17 cellular contexts compared by ENCODE assay signal in genomic region chr12:115697341-115697740, GRCh38.
A peak's percentile ranks its signal among the peaks of the same experiment; 100 is the strongest.
DNase-seq lines count a peak whose midpoint lies in the region; ATAC-seq and TF ChIP-seq lines count a peak whose summit lies in the region.
"Had no signal": no experiment of that assay in that cellular context is flagged by ENCODE, and none has a peak within 500 bp of the region (broad histone marks: within the 10 kb centered on the region; RNA-seq: fewer than 3 reads in every experiment).

No MANE protein-coding gene starts in this region.

- H3K27me3 Mint-ChIP-seq in activated T-cell treated with anti-CD3 and anti-CD28 coated beads, Interleukin-2, amount 50 U/mL, for 4 hours (ENCODE audit: low read depth): no peaks in the 10 kb centered on the region

- intact Hi-C loops in left lung (cut with DNase I): no loop called here

- H3K4me3 ChIP-seq in left lung: no peak overlapping the region
- no peak overlapping the region for H3K4me3 ChIP-seq in brain microvascular endothelial cell (ENCODE audit: low read depth, low read length)
- H3K4me3 ChIP-seq: transverse colon had no signal

- H3K36me3 ChIP-seq in left lung (no peaks in the 10 kb centered on the region), brain microvascular endothelial cell (replicated peaks) (no peaks in the 10 kb centered on the region)
- H3K36me3 ChIP-seq: transverse colon had no signal

- no peaks in the 10 kb centered on the region for H3K9me3 ChIP-seq in left lung
- H3K9me3 ChIP-seq: transverse colon had no signal

- in situ Hi-C loops in brain microvascular endothelial cell (cut with HindIII; ENCODE audit: low pct_ligation_motif_present, low sequenced_read_pairs): no loop called here

- H3K4me1 Mint-ChIP-seq in activated T-cell treated with anti-CD3 and anti-CD28 coated beads, Interleukin-2, amount 50 U/mL, for 4 hours (ENCODE audit: low read depth): no peaks in the 10 kb centered on the region
- H3K4me1 Mint-ChIP-seq: activated T-helper 17 cell treated with anti-CD3 and anti-CD28 coated beads, Interleukin-2, amount 50 U/mL, for 72 hours had no signal

- H3K36me3 Mint-ChIP-seq in activated T-cell treated with anti-CD3 and anti-CD28 coated beads, Interleukin-2, amount 50 U/mL, for 4 hours (ENCODE audit: insufficient read depth): peaks cover 2% of the 10 kb centered on the region

- ATAC-seq in left lung (peak; percentile 82), GM21526 (IDR thresholded peaks at IDR 0.05; ENCODE audit: low FRiP score, unreplicated experiment) (no peak)
- ATAC-seq in activated T-cell treated with anti-CD3 and anti-CD28 coated beads, Interleukin-2, amount 50 U/mL, for 4 hours: no peak
- ATAC-seq: activated T-helper 17 cell treated with anti-CD3 and anti-CD28 coated beads, Interleukin-2, amount 50 U/mL, for 72 hours had no signal

- peaks cover 7% of the 10 kb centered on the region for H3K9me3 Mint-ChIP-seq in activated T-cell treated with anti-CD3 and anti-CD28 coated beads, Interleukin-2, amount 50 U/mL, for 4 hours

- no peak for TF ChIP-seq CTCF in left lung (IDR thresholded peaks at IDR 0.05)
- no peak for TF ChIP-seq CTCF in brain microvascular endothelial cell (IDR thresholded peaks at IDR 0.05; ENCODE audit: low read depth, low read length, missing control alignments)

- DNase-seq in DMS153 treated with DMSO at 0.1 percent for 48 hours (lab: John Stamatoyannopoulos, UW; ENCODE audit: unreplicated experiment) (peak; percentile 86), NCI-H187 (lab: John Stamatoyannopoulos, UW) (peak; percentile 95 to 96), NCI-H748 (lab: John Stamatoyannopoulos, UW; ENCODE audit: unreplicated experiment) (peak; percentile 95), left lung (no peak), NCI-H226 (no peak), brain microvascular endothelial cell (no peak)
- no peak for DNase-seq in activated T-cell treated with anti-CD3 and anti-CD28 coated beads, Interleukin-2, amount 50 U/mL, for 4 hours
- DNase-seq: dermis blood vessel endothelial cell; foreskin melanocyte; midbrain; NCI-H1930; stimulated activated naive CD4-positive, alpha-beta T cell; T1000; transverse colon had no signal

- H3K27me3 ChIP-seq in left lung (no peaks in the 10 kb centered on the region), brain microvascular endothelial cell (replicated peaks) (no peaks in the 10 kb centered on the region)

- H3K4me1 ChIP-seq in left lung: no peaks in the 10 kb centered on the region
- H3K4me1 ChIP-seq: transverse colon had no signal

- H3K27ac ChIP-seq in left lung (no peak overlapping the region), brain microvascular endothelial cell (no peak overlapping the region)
- H3K27ac ChIP-seq: C4-2B, transverse colon had no signal

- H3K4me3 Mint-ChIP-seq in activated T-cell treated with anti-CD3 and anti-CD28 coated beads, Interleukin-2, amount 50 U/mL, for 4 hours: no peak overlapping the region
- H3K4me3 Mint-ChIP-seq: activated T-helper 17 cell treated with anti-CD3 and anti-CD28 coated beads, Interleukin-2, amount 50 U/mL, for 72 hours had no signal

Comparison
In these comparisons a context has a peak if more than half of its experiments do, and no peak if none do; other contexts are left out.
1. DNase-seq: peak in DMS153 treated with DMSO at 0.1 percent for 48 hours (single experiment), NCI-H187 (2 of 2) and NCI-H748 (single experiment); none in left lung (0 of 2), activated T-cell treated with anti-CD3 and anti-CD28 coated beads, Interleukin-2, amount 50 U/mL, for 4 hours (single experiment), NCI-H226 (single experiment) and brain microvascular endothelial cell (single experiment).